ENCODE assay signal across 15 cellular contexts in the genomic region with DNA sequence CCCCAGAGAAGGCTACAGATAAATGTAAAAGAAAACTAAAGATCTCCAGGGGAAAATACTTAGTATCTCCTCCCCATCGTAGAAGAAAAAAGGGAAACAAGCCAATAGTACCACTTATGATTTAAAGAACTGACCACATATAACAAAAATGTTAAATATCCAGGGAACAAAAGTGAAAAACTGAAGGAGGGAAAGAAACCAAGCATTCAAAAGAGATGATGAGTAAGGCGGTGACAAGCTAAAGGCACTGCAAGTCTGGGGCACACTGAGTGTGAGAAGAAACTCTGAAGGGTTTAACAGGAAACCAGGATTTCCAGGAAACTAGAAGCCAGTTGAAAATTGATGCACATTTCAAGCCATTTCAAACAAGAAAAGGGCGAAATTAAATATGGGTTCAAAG.
A peak's percentile ranks its signal among the peaks of the same experiment; 100 is the strongest.
DNase-seq lines count a peak whose midpoint lies in the region; ATAC-seq, FAIRE-seq and TF ChIP-seq lines count a peak whose summit lies in the region.
"Had no signal": no experiment of that assay in that cellular context is flagged by ENCODE, and none has a peak within 500 bp of the region (broad histone marks: within the 10 kb centered on the region; RNA-seq: fewer than 3 reads in every experiment).

No MANE protein-coding gene starts in this region.

- H3K9me3 ChIP-seq in body of pancreas (no peaks in the 10 kb centered on the region), HepG2 (ENCODE audit: low read length) (no peaks in the 10 kb centered on the region)
- H3K9me3 ChIP-seq: mucosa of descending colon, psoas muscle had no signal

- TF ChIP-seq EP300 in HepG2 (IDR thresholded peaks at IDR 0.05; ENCODE audit: low read depth in 2 of 2, low read length in 2 of 2) (no peak), HepG2 (CRISPR knock-in tag; IDR thresholded peaks at IDR 0.05; ENCODE audit: borderline replicate concordance) (no peak)

- peak overlapping the region; percentile 57; the same call in 1 of the 2 replicates for H3K4me2 ChIP-seq in HepG2 (ENCODE audit: low read depth, low read length)

- no peak overlapping the region for H3K9ac ChIP-seq in HepG2 (ENCODE audit: insufficient read depth, low read depth, low read length)

- POLR2A ChIA-PET in BJ (lab: Charles Lee) = no interaction called here
- POLR2A ChIA-PET in HepG2 (lab: Yijun Ruan, JAX) = interaction anchor here (0.9 to 1.2 kb wide), 3 partner anchors 17 to 227 kb away, joined by 3 to 6 read pairs (median 3); a partner anchor contains a TSS

- no peaks in the 10 kb centered on the region for H3K9me3 Mint-ChIP-seq in HFFc6
- H3K9me3 Mint-ChIP-seq in progenitor cell of endocrine pancreas (ENCODE audit: low read depth) = no peaks in the 10 kb centered on the region
- H3K9me3 Mint-ChIP-seq: dendritic cell treated with granulocyte-macrophage colony-stimulating factor and Interleukin-4, amounts not matched to agents 40 ng/mL and 50 ng/mL, for 4 days had no signal

- H3K4me3 ChIP-seq in BJ (ENCODE audit: low read depth, low read length) = no peak overlapping the region
- no peak overlapping the region for H3K4me3 ChIP-seq in body of pancreas
- no peak overlapping the region for H3K4me3 ChIP-seq in HepG2 (replicated peaks in 1 of 3; ENCODE audit: insufficient read depth in 1 of 3, low read depth in 2 of 3, low read length in 3 of 3)
- H3K4me3 ChIP-seq: mucosa of descending colon, psoas muscle had no signal

- H4K20me1 ChIP-seq in HepG2 (ENCODE audit: insufficient read depth, low read length) = no peaks in the 10 kb centered on the region

- TF ChIP-seq POLR2A in body of pancreas (IDR thresholded peaks at IDR 0.05) (no peak), HepG2 (IDR thresholded peaks at IDR 0.05; ENCODE audit: insufficient read depth in 1 of 2, low read depth in 2 of 2, low read length in 2 of 2) (no peak)

- no peaks in the 10 kb centered on the region for H3K79me2 ChIP-seq in HepG2 (ENCODE audit: insufficient read depth, low read length)

- H3K4me1 ChIP-seq in body of pancreas (peaks cover 21% of the 10 kb centered on the region), HepG2 (ENCODE audit: insufficient read depth, low read length) (peaks cover 22% of the 10 kb centered on the region)
- H3K4me1 ChIP-seq: psoas muscle had no signal

- CTCF ChIA-PET in BJ (lab: Yijun Ruan, JAX) (interaction anchor here (0.9 kb wide), 1 partner anchor 542 kb away, joined by 3 read pairs; no protein-coding TSS in a partner anchor), HepG2 (lab: Yijun Ruan, JAX; ENCODE audit: low intra/inter-chr PET ratio, low total read pairs) (no interaction called here)

- H3K27me3 ChIP-seq in BJ (ENCODE audit: control insufficient read depth, insufficient read depth, low read length) (no peaks in the 10 kb centered on the region), body of pancreas (no peaks in the 10 kb centered on the region), HepG2 (ENCODE audit: control insufficient read depth in 1 of 2, insufficient read depth in 2 of 2, low read length in 2 of 2) (no peaks in the 10 kb centered on the region)

- H3K36me3 Mint-ChIP-seq in HFFc6 (ENCODE audit: low read depth) (no peaks in the 10 kb centered on the region), progenitor cell of endocrine pancreas (ENCODE audit: insufficient read depth) (no peaks in the 10 kb centered on the region)

- H3K27ac ChIP-seq in body of pancreas = peak overlapping the region in 3 of 4 donors; percentile 50 to 75 (median 66)
- H3K27ac ChIP-seq in HepG2 (ENCODE audit: extremely low read length, insufficient read depth, low read length) = no peak overlapping the region
- H3K27ac ChIP-seq: psoas muscle had no signal

- BruUV-seq in HepG2 (replicated peaks; lab: Mats Ljungman, UMichigan) = no TSS peak

- H2AFZ ChIP-seq in HepG2 (ENCODE audit: low read length) = no peak overlapping the region

- no peak for FAIRE-seq in HepG2 (lab: Jason Lieb, UNC)
- FAIRE-seq: GM12891 had no signal

- H3K4me3 Mint-ChIP-seq in HFFc6 (peak overlapping the region; percentile 84), progenitor cell of endocrine pancreas (ENCODE audit: low read depth) (no peak overlapping the region)
- H3K4me3 Mint-ChIP-seq: B cell; dendritic cell treated with granulocyte-macrophage colony-stimulating factor and Interleukin-4, amounts not matched to agents 40 ng/mL and 50 ng/mL, for 4 days had no signal

- no peak for ATAC-seq in body of pancreas
- ATAC-seq in HepG2 = peak; percentile 30; the same call in 2 of the 3 replicates
- ATAC-seq in HG03135 (IDR thresholded peaks at IDR 0.05; ENCODE audit: unreplicated experiment) = no peak

- in situ Hi-C loops in HepG2 (cut with HindIII; ENCODE audit: extremely low pct_ligation_motif_present, low pct_unique_long_range_greater_than_20kb) = loop anchor here (25.0 kb wide), 1 partner anchor 587 kb away; no protein-coding TSS in a partner anchor

- DNase-seq in BJ (ENCODE audit: low read depth) (peak; percentile 28), HFFc6 (peak; percentile 76), body of pancreas (no peak), HepG2 (ENCODE audit: low spot score) (no peak), progenitor cell of endocrine pancreas (ENCODE audit: low spot score, unreplicated experiment) (no peak), HuH-7.5 (ENCODE audit: low spot score) (no peak), NOMO-1 treated with dmso at 0.1 percent for 144 hours (lab: John Stamatoyannopoulos, UW; ENCODE audit: unreplicated experiment) (no peak)
- DNase-seq: activated naive CD4-positive, alpha-beta T cell treated with anti-CD3 and anti-CD28 coated beads, Interleukin-2, amount 50 U/mL, for 16 hours; stimulated activated CD4-positive, alpha-beta T cell treated with anti-CD3 and anti-CD28 coated beads, Interleukin-1b, Interleukin-23, amount 100 ng/mL, for 48 hours had no signal

- H3K36me3 ChIP-seq in BJ (ENCODE audit: control insufficient read depth, insufficient read depth, low read length) (no peaks in the 10 kb centered on the region), body of pancreas (replicated peaks in 1 of 2; ENCODE audit: insufficient read depth in 1 of 2, low read depth in 2 of 2) (no peaks in the 10 kb centered on the region), HepG2 (replicated peaks in 1 of 2; ENCODE audit: control insufficient read depth in 1 of 2, insufficient read depth in 2 of 2, low read length in 2 of 2) (no peaks in the 10 kb centered on the region)

- intact Hi-C loops in body of pancreas (cut with DNase I) (no loop called here), HepG2 (cut with micrococcal nuclease; ENCODE audit: unreplicated experiment) (loop anchor here (10.0 kb wide), 1 partner anchor 180 kb away; no protein-coding TSS in a partner anchor)

- 73 to 74% methylated on average over 3 of the region's 3 CpGs for WGBS in body of pancreas, 2 donors
- 16% methylated on average over 3 of the region's 3 CpGs for WGBS in HepG2 (ENCODE audit: low lambda C conversion rate)

- no peak for TF ChIP-seq RAD21 in HepG2 (CRISPR knock-in tag; IDR thresholded peaks at IDR 0.05)

- H3K27ac Mint-ChIP-seq in HFFc6 (peak overlapping the region; percentile 92), progenitor cell of endocrine pancreas (no peak overlapping the region)
- H3K27ac Mint-ChIP-seq: B cell; dendritic cell treated with granulocyte-macrophage colony-stimulating factor and Interleukin-4, amounts not matched to agents 40 ng/mL and 50 ng/mL, for 4 days had no signal

- H3K27me3 Mint-ChIP-seq in HFFc6 (ENCODE audit: insufficient read depth) = no peaks in the 10 kb centered on the region
- no peaks in the 10 kb centered on the region for H3K27me3 Mint-ChIP-seq in progenitor cell of endocrine pancreas
- H3K27me3 Mint-ChIP-seq: B cell; dendritic cell treated with granulocyte-macrophage colony-stimulating factor and Interleukin-4, amounts not matched to agents 40 ng/mL and 50 ng/mL, for 4 days had no signal

- no peak for TF ChIP-seq CTCF in BJ (IDR thresholded peaks at IDR 0.05; ENCODE audit: insufficient read depth, low read depth, low read length)
- no peak for TF ChIP-seq CTCF in HFFc6 (IDR thresholded peaks at IDR 0.05)
- no peak for TF ChIP-seq CTCF in body of pancreas (IDR thresholded peaks at IDR 0.05)
- no peak for TF ChIP-seq CTCF in HepG2 (CRISPR knock-in tag; IDR thresholded peaks at IDR 0.05)
- no peak for TF ChIP-seq CTCF in progenitor cell of endocrine pancreas (IDR thresholded peaks at IDR 0.05; ENCODE audit: unreplicated experiment)

- H3K4me1 Mint-ChIP-seq in HFFc6 (ENCODE audit: low read depth) (peaks cover 95% of the 10 kb centered on the region), progenitor cell of endocrine pancreas (ENCODE audit: low read depth) (peaks cover 10% of the 10 kb centered on the region)
- H3K4me1 Mint-ChIP-seq: B cell had no signal

Comparison
In these comparisons a context has a peak if more than half of its experiments do, and no peak if none do; other contexts are left out.
1. DNase-seq: peak in BJ (single experiment) and HFFc6 (single experiment); none in body of pancreas (0 of 4), HepG2 (single experiment), progenitor cell of endocrine pancreas (single experiment), HuH-7.5 (single experiment) and NOMO-1 treated with dmso at 0.1 percent for 144 hours (single experiment).